Comparison of ENCODE assay signal across 8 cellular contexts in genomic region chr2:63840785-63841253, GRCh38. TPM values are rescaled to one million over a fixed set of nuclear protein-coding genes. Genes with fewer than 3 reads are reported as not detected.
DNase-seq lines count a peak whose midpoint lies in the region; ATAC-seq and TF ChIP-seq lines count a peak whose summit lies in the region.

No MANE protein-coding gene starts in this region.

- peak overlapping the region; percentile 90 for H2AFZ ChIP-seq in KMS-11 (ENCODE audit: low read depth)

- DNase-seq in DMS79 treated with DMSO at 0.1 percent for 48 hours (lab: John Stamatoyannopoulos, UW) (peak; percentile 95), Panc1 (ENCODE audit: low read depth, low spot score) (peak; percentile 87), esophagus muscularis mucosa (ENCODE audit: extremely low spot score) (peak; percentile 99)
- DNase-seq in activated T-cell treated with anti-CD3 and anti-CD28 coated beads, Interleukin-2, amount 50 U/mL, for 72 hours: peak; percentile 98 to 99
- peak; percentile 97 for DNase-seq in stimulated activated CD8-positive, alpha-beta memory T cell treated with anti-CD3 and anti-CD28 coated beads, Interleukin-7, amount 100 ng/mL, for 24 hours (ENCODE audit: low read depth)

- H3K4me3 Mint-ChIP-seq in activated T-cell treated with anti-CD3 and anti-CD28 coated beads, Interleukin-2, amount 50 U/mL, for 72 hours: peak overlapping the region; percentile 100

- no TSS peak for BruUV-seq in Panc1 (replicated peaks; lab: Mats Ljungman, UMichigan)

- in situ Hi-C loops in Panc1 (cut with HindIII; ENCODE audit: low pct_unique_long_range_greater_than_20kb, low sequenced_read_pairs): no loop called here

- no peaks in the 10 kb centered on the region for H3K9me3 Mint-ChIP-seq in activated T-cell treated with anti-CD3 and anti-CD28 coated beads, Interleukin-2, amount 50 U/mL, for 72 hours

- H3K4me1 Mint-ChIP-seq in activated T-cell treated with anti-CD3 and anti-CD28 coated beads, Interleukin-2, amount 50 U/mL, for 72 hours (ENCODE audit: low read depth): peaks cover 44% of the 10 kb centered on the region

- ATAC-seq in GM21786 (IDR thresholded peaks at IDR 0.05; ENCODE audit: unreplicated experiment): peak; percentile 88
- ATAC-seq in Panc1: peak; percentile 97
- peak; percentile 93 for ATAC-seq in activated T-cell treated with anti-CD3 and anti-CD28 coated beads, Interleukin-2, amount 50 U/mL, for 72 hours (replicated peaks in 1 of 2)

- H3K9ac ChIP-seq in KMS-11: peak overlapping the region; percentile 89

- peak; percentile 99 for TF ChIP-seq POLR2A in esophagus muscularis mucosa (IDR thresholded peaks at IDR 0.05; ENCODE audit: low read depth)

- CTCF ChIA-PET in Panc1 (lab: Charles Lee): interaction anchor here (1.2 kb wide), 1 partner anchor 20 kb away, joined by 8 read pairs; no protein-coding TSS in a partner anchor

- H3K27me3 ChIP-seq in KMS-11 (ENCODE audit: insufficient read depth, low read depth) (no peaks in the 10 kb centered on the region), Panc1 (ENCODE audit: control insufficient read depth, insufficient read depth, low read length) (no peaks in the 10 kb centered on the region), esophagus muscularis mucosa (no peaks in the 10 kb centered on the region), muscle layer of duodenum (ENCODE audit: low read depth, low read length) (no peaks in the 10 kb centered on the region)

- no peaks in the 10 kb centered on the region for H3K27me3 Mint-ChIP-seq in activated T-cell treated with anti-CD3 and anti-CD28 coated beads, Interleukin-2, amount 50 U/mL, for 72 hours (ENCODE audit: low read depth)

- H3K36me3 ChIP-seq in KMS-11 (ENCODE audit: insufficient read depth) (no peaks in the 10 kb centered on the region), Panc1 (ENCODE audit: control insufficient read depth, insufficient read depth, low read length) (peaks cover 3% of the 10 kb centered on the region; the same call in 1 of the 2 replicates), esophagus muscularis mucosa (no peaks in the 10 kb centered on the region), muscle layer of duodenum (ENCODE audit: control insufficient read depth in 1 of 2, insufficient read depth in 2 of 2, low read length in 2 of 2) (peaks cover 0 to 5% of the 10 kb centered on the region in 2 donors)

- peaks cover 23% of the 10 kb centered on the region for H3K4me1 ChIP-seq in KMS-11 (ENCODE audit: low read depth, poor library complexity, severe bottlenecking)
- H3K4me1 ChIP-seq in Panc1 (ENCODE audit: control insufficient read depth, insufficient read depth, low read length): peaks cover 18% of the 10 kb centered on the region
- H3K4me1 ChIP-seq in esophagus muscularis mucosa: peaks cover 28 to 40% (median 38%) of the 10 kb centered on the region in 4 donors
- H3K4me1 ChIP-seq in muscle layer of duodenum (ENCODE audit: control insufficient read depth in 1 of 2, insufficient read depth in 2 of 2, low read length in 2 of 2): peaks cover 4 to 17% of the 10 kb centered on the region in 2 donors

- H3K36me3 Mint-ChIP-seq in activated T-cell treated with anti-CD3 and anti-CD28 coated beads, Interleukin-2, amount 50 U/mL, for 72 hours (ENCODE audit: insufficient read depth in 2 of 2): peaks cover 0 to 3% of the 10 kb centered on the region in 2 donors

- peak overlapping the region; percentile 90 for H3K27ac Mint-ChIP-seq in activated T-cell treated with anti-CD3 and anti-CD28 coated beads, Interleukin-2, amount 50 U/mL, for 72 hours

- TF ChIP-seq CTCF in KMS-11 (conservative IDR thresholded peaks at IDR 0.05; ENCODE audit: low read depth, low read length): no peak
- no peak for TF ChIP-seq CTCF in Panc1 (IDR thresholded peaks at IDR 0.05)
- TF ChIP-seq CTCF in esophagus muscularis mucosa (IDR thresholded peaks at IDR 0.05): peak in 2 of 3 experiments; percentile 15 to 21

- H3K9me3 ChIP-seq in Panc1 (ENCODE audit: control insufficient read depth, insufficient read depth, low read depth, low read length): no peaks in the 10 kb centered on the region
- H3K9me3 ChIP-seq in esophagus muscularis mucosa: no peaks in the 10 kb centered on the region
- no peaks in the 10 kb centered on the region for H3K9me3 ChIP-seq in muscle layer of duodenum (ENCODE audit: control insufficient read depth in 1 of 2, low read length in 2 of 2)

- POLR2A ChIA-PET in Panc1 (lab: Charles Lee): no interaction called here

- no peak for TF ChIP-seq EP300 in esophagus muscularis mucosa (IDR thresholded peaks at IDR 0.05)

- H4K20me1 ChIP-seq in KMS-11 (ENCODE audit: insufficient read depth): peaks cover 5% of the 10 kb centered on the region; the same call in 1 of the 2 replicates

- H3K4me3 ChIP-seq in KMS-11 (IDR thresholded peaks at IDR 0.05; ENCODE audit: insufficient read depth, low read depth, low read length) (peak overlapping the region; percentile 79), Panc1 (ENCODE audit: low read depth in 2 of 2, low read length in 2 of 2) (peak overlapping the region; percentile 96 to 99), esophagus muscularis mucosa (peak overlapping the region; percentile 74 to 99 (median 90)), muscle layer of duodenum (ENCODE audit: low read depth in 1 of 2, low read length in 2 of 2) (peak overlapping the region; percentile 83 to 85)

- WGBS in esophagus muscularis mucosa: 2% methylated on average over 15 of the region's 34 CpGs

- intact Hi-C loops in Panc1 (cut with micrococcal nuclease; ENCODE audit: unreplicated experiment) (no loop called here), esophagus muscularis mucosa (cut with DNase I) (loop anchor here (5.0 kb wide), 2 partner anchors 46 to 254 kb away; partner anchors contain the start of genes MDH1 and WDPCP)

- H3K79me2 ChIP-seq in KMS-11 (ENCODE audit: insufficient read depth, low read depth): peaks cover 40% of the 10 kb centered on the region

- H3K4me2 ChIP-seq in KMS-11: peak overlapping the region; percentile 81; the same call in 1 of the 2 replicates

- peak overlapping the region; percentile 87 for H3K27ac ChIP-seq in KMS-11
- H3K27ac ChIP-seq in Panc1 (ENCODE audit: low read length): peak overlapping the region; percentile 95
- peak overlapping the region; percentile 92 to 98 (median 98) for H3K27ac ChIP-seq in esophagus muscularis mucosa (replicated peaks in 1 of 4)
- peak overlapping the region; percentile 96 for H3K27ac ChIP-seq in muscle layer of duodenum (ENCODE audit: low read length)

RNA-seq across cellular contexts. Expression of gene UGP2, which starts 0.9 kb away (rescaled TPM):
- total RNA-seq in Panc1 (2021; ENCODE audit: unreplicated experiment) (76.1 TPM), esophagus muscularis mucosa (100 to 1,000 TPM; 163 to 247 (median 198) TPM)
- 37.2 TPM for polyA plus RNA-seq in Panc1 (2012; ENCODE audit: insufficient read length)
- 10 to 100 TPM; 89.7 to 93.2 TPM for total RNA-seq in activated T-cell treated with anti-CD3 and anti-CD28 coated beads, Interleukin-2, amount 50 U/mL, for 72 hours

Comparison
In these comparisons a context has a peak if more than half of its experiments do, and no peak if none do; other contexts are left out.
1. Peak in every context shown above with its lines: DNase-seq, ATAC-seq, H3K4me3 ChIP-seq and H3K27ac ChIP-seq.
2. CTCF ChIP-seq: peak in esophagus muscularis mucosa (2 of 3); none in KMS-11 (single experiment) and Panc1 (single experiment).